In genomic region chr10:116973371-116973905, GRCh38 we compare ENCODE assay signal across 13 cellular contexts. TPM values are rescaled to one million over a fixed set of nuclear protein-coding genes. Genes with fewer than 3 reads are reported as not detected.
"Had no signal": no experiment of that assay in that cellular context is flagged by ENCODE, and none has a peak within 500 bp of the region (broad histone marks: within the 10 kb centered on the region; RNA-seq: fewer than 3 reads in every experiment).

No MANE protein-coding gene starts in this region.

- ATAC-seq: activated CD8-positive, alpha-beta memory T cell treated with anti-CD3 and anti-CD28 coated beads, Interleukin-2, amount 10 ng/mL, durations not matched to agents 7 days and 5 days; mucosa of descending colon; naive thymus-derived CD8-positive, alpha-beta T cell; stimulated activated naive B cell treated with anti-CD40 and anti-IgM and Interleukin-4, amounts not matched to agents 10 μg/mL and 1 μg/mL and 100 μg/mL, for 72 hours had no signal

- DNase-seq: activated CD4-positive, alpha-beta T cell treated with anti-CD3 and anti-CD28 coated beads, Interleukin-2, amount 50 U/mL, for 48 hours; activated CD4-positive, CD25-positive, alpha-beta regulatory T cell treated with anti-CD3 and anti-CD28 coated beads, Interleukin-2, amount 50 U/mL, for 72 hours; activated CD8-positive, alpha-beta memory T cell treated with anti-CD3 and anti-CD28 coated beads, Interleukin-2, amount 10 ng/mL, durations not matched to agents 7 days and 5 days; activated effector memory CD4-positive, alpha-beta T cell treated with anti-CD3 and anti-CD28 coated beads, Interleukin-2, amount 50 U/mL, for 16 hours; activated T-cell treated with anti-CD3 and anti-CD28 coated beads, Interleukin-2, amount 50 U/mL, for 24 hours; colonic mucosa; effector CD8-positive, alpha-beta T cell; mucosa of descending colon; naive thymus-derived CD8-positive, alpha-beta T cell; sigmoid colon; stimulated activated CD4-positive, alpha-beta T cell treated with anti-CD3 and anti-CD28 coated beads, Interleukin-2, amount 100 ng/mL, for 24 hours; stimulated activated naive B cell treated with anti-CD40 and anti-IgM and Interleukin-4, amounts not matched to agents 10 μg/mL and 1 μg/mL and 100 μg/mL, for 72 hours; upper lobe of left lung had no signal

RNA-seq across cellular contexts. Expression of gene SHTN1, which starts 31.5 kb away (rescaled TPM):
- total RNA-seq: activated CD8-positive, alpha-beta memory T cell treated with anti-CD3 and anti-CD28 coated beads, Interleukin-2, amount 10 ng/mL, durations not matched to agents 7 days and 5 days had no signal
- polyA plus RNA-seq: naive thymus-derived CD8-positive, alpha-beta T cell had no signal
